ENCODE assay signal across 31 cellular contexts in genomic region chr6:27358786-27359185, GRCh38. TPM values are rescaled to one million over a fixed set of nuclear protein-coding genes. Genes with fewer than 3 reads are reported as not detected.
DNase-seq lines count a peak whose midpoint lies in the region; ATAC-seq, FAIRE-seq and TF ChIP-seq lines count a peak whose summit lies in the region.
"Had no signal": no experiment of that assay in that cellular context is flagged by ENCODE, and none has a peak within 500 bp of the region (broad histone marks: within the 10 kb centered on the region; RNA-seq: fewer than 3 reads in every experiment).

No MANE protein-coding gene starts in this region.

- H2BK120ac ChIP-seq in mesendoderm (ENCODE audit: low read depth, low read length) = no peak overlapping the region

- no peaks in the 10 kb centered on the region for H3K79me1 ChIP-seq in mesendoderm (ENCODE audit: low read length)

- POLR2A ChIA-PET in HEK293 (lab: Yijun Ruan, JAX) = no interaction called here
- POLR2A ChIA-PET in K562 (lab: Yijun Ruan, JAX) = no interaction called here

- in situ Hi-C loops in K562 (cut with MboI) = no loop called here

- H4K5ac ChIP-seq in mesendoderm (ENCODE audit: low read length) = no peak overlapping the region

- no peak overlapping the region for H3K56ac ChIP-seq in mesendoderm (ENCODE audit: low read length)

- no peak for FAIRE-seq in K562 (lab: Jason Lieb, UNC)
- no peak for FAIRE-seq in small intestine (lab: Jason Lieb, UNC)
- FAIRE-seq: A204.1, GM12891, GM19239 had no signal

- no peaks in the 10 kb centered on the region for H3K9me3 ChIP-seq in HEK293 (ENCODE audit: control insufficient read depth, insufficient read depth, low read depth, low read length)
- H3K9me3 ChIP-seq in K562 (replicated peaks; ENCODE audit: control insufficient read depth, insufficient read depth, low read depth, low read length) = peaks cover 6% of the 10 kb centered on the region
- no peaks in the 10 kb centered on the region for H3K9me3 ChIP-seq in small intestine (ENCODE audit: control insufficient read depth, low read depth)
- peaks cover 13% of the 10 kb centered on the region for H3K9me3 ChIP-seq in WERI-Rb-1 (ENCODE audit: severe bottlenecking)
- H3K9me3 ChIP-seq: BE2C had no signal

- H3K4ac ChIP-seq in mesendoderm (ENCODE audit: low read depth, low read length) = no peak overlapping the region

- ATAC-seq in K562 = no peak
- ATAC-seq in activated CD4-positive, CD25-positive, alpha-beta regulatory T cell treated with anti-CD3 and anti-CD28 coated beads, Interleukin-2, amount 50 U/mL, for 24 hours = no peak

- CTCF ChIA-PET in HEK293 (lab: Yijun Ruan, JAX) = no interaction called here
- CTCF ChIA-PET in K562 (lab: Yijun Ruan, JAX; ENCODE audit: low intra/inter-chr PET ratio) = no interaction called here

- H2AFZ ChIP-seq in K562 (ENCODE audit: low read depth, low read length) = no peak overlapping the region

- H3K4me1 ChIP-seq in HEK293 (ENCODE audit: control insufficient read depth, insufficient read depth, low read length) = no peaks in the 10 kb centered on the region
- H3K4me1 ChIP-seq in K562 (replicated peaks in 1 of 2; ENCODE audit: control insufficient read depth in 2 of 2, insufficient read depth in 2 of 2, low read length in 2 of 2) = no peaks in the 10 kb centered on the region
- no peaks in the 10 kb centered on the region for H3K4me1 ChIP-seq in mesendoderm (ENCODE audit: control insufficient read depth, low read depth, low read length)
- H3K4me1 ChIP-seq in small intestine (ENCODE audit: control insufficient read depth in 2 of 2, insufficient read depth in 1 of 2, low read depth in 1 of 2, low read length in 1 of 2) = no peaks in the 10 kb centered on the region
- H3K4me1 ChIP-seq: BE2C, BLaER1 had no signal

- no peak for TF ChIP-seq CTCF in HEK293 (tag by site-specific recombination; IDR thresholded peaks at IDR 0.05)
- no peak for TF ChIP-seq CTCF in K562 (IDR thresholded peaks at IDR 0.05 in 2 of 3, conservative IDR thresholded peaks at IDR 0.05 in 1 of 3; ENCODE audit: insufficient read depth in 2 of 3, low read depth in 1 of 3, low read length in 3 of 3)
- no peak for TF ChIP-seq CTCF in WERI-Rb-1 (IDR thresholded peaks at IDR 0.05; ENCODE audit: low read depth, low read length)

- WGBS in K562 (ENCODE audit: insufficient coverage, low coverage, missing lambda C conversion rate) = 29% methylated on average over 2 of the region's 2 CpGs
- no CpG with 5 or more reads among the region's 2 CpGs for WGBS in mesendoderm (ENCODE audit: extremely low coverage, insufficient coverage, low lambda C conversion rate)
- WGBS in small intestine, 3 donors = 74 to 93% (median 92%) methylated on average over 2 of the region's 2 CpGs

- H2AK5ac ChIP-seq in mesendoderm (ENCODE audit: low read length) = no peak overlapping the region

- H2BK15ac ChIP-seq in mesendoderm (replicated peaks; ENCODE audit: low read depth) = no peak overlapping the region

- no peaks in the 10 kb centered on the region for H4K20me1 ChIP-seq in K562 (replicated peaks; ENCODE audit: control insufficient read depth, insufficient read depth, low read length)
- H4K20me1 ChIP-seq: BLaER1 had no signal

- no TSS peak for BruUV-seq in K562 (replicated peaks; lab: Mats Ljungman, UMichigan)

- H3K27ac ChIP-seq in HEK293 (ENCODE audit: extremely low read depth, low read depth, low read length) (no peak overlapping the region), K562 (ENCODE audit: extremely low read depth, low read depth, low read length) (no peak overlapping the region), mesendoderm (ENCODE audit: low read depth, low read length) (no peak overlapping the region), small intestine (ENCODE audit: low read depth in 1 of 2, low read length in 1 of 2) (no peak overlapping the region), WERI-Rb-1 (no peak overlapping the region)
- H3K27ac ChIP-seq: BLaER1 had no signal

- intact Hi-C loops in K562 (cut with micrococcal nuclease) = no loop called here

- H3K36me3 ChIP-seq in HEK293 (ENCODE audit: control insufficient read depth in 2 of 2, insufficient read depth in 1 of 2, low read length in 2 of 2) = peaks cover 8 to 35% of the 10 kb centered on the region in 2 experiments
- no peaks in the 10 kb centered on the region for H3K36me3 ChIP-seq in K562 (ENCODE audit: control insufficient read depth, insufficient read depth, low read length)
- peaks cover 5% of the 10 kb centered on the region for H3K36me3 ChIP-seq in mesendoderm (ENCODE audit: control insufficient read depth, insufficient read depth, low read length)
- no peaks in the 10 kb centered on the region for H3K36me3 ChIP-seq in small intestine (ENCODE audit: control insufficient read depth in 2 of 2, insufficient read depth in 2 of 2, low read length in 2 of 2)
- no peaks in the 10 kb centered on the region for H3K36me3 ChIP-seq in WERI-Rb-1
- H3K36me3 ChIP-seq: BE2C, BLaER1 had no signal

- no peak overlapping the region for H2BK5ac ChIP-seq in mesendoderm (ENCODE audit: low read length)

- H3K23ac ChIP-seq in mesendoderm (ENCODE audit: low read length) = no peak overlapping the region

- no peak overlapping the region for H4K8ac ChIP-seq in mesendoderm (ENCODE audit: low read depth, low read length)

- H3K27me3 ChIP-seq in K562 (ENCODE audit: control insufficient read depth in 2 of 2, insufficient read depth in 2 of 2, low read length in 2 of 2) (no peaks in the 10 kb centered on the region), mesendoderm (ENCODE audit: insufficient read depth, low read length, poor library complexity) (no peaks in the 10 kb centered on the region), small intestine (ENCODE audit: control insufficient read depth in 2 of 2, insufficient read depth in 2 of 2, low read length in 2 of 2) (no peaks in the 10 kb centered on the region), WERI-Rb-1 (ENCODE audit: insufficient read depth, low read depth, severe bottlenecking) (peaks cover 50% of the 10 kb centered on the region)
- H3K27me3 ChIP-seq: BE2C, BLaER1 had no signal

- H3K18ac ChIP-seq in mesendoderm (ENCODE audit: low read length) = no peak overlapping the region

- DNase-seq in K562 (ENCODE audit: extremely low read depth in 1 of 4, low spot score in 3 of 4) (no peak), mesendoderm (no peak), small intestine (no peak), WERI-Rb-1 (no peak)
- DNase-seq in stimulated activated CD4-positive, alpha-beta T cell treated with anti-CD3 and anti-CD28 coated beads, Interleukin-12 subunit alpha, Interleukin-12 subunit beta, amount 100 ng/mL, for 4 hours = no peak
- DNase-seq: 8988T; ACHN; BE2C; C1 segment of cervical spinal cord; CD4-positive, alpha-beta memory T cell; CD4-positive, CD25-positive, alpha-beta regulatory T cell; CD8-positive, alpha-beta memory T cell; COR-L47; DMS 273 treated with DMSO at 0.1 percent for 48 hours; DMS153; DMS53; DMS79; DND-41; EL; GDM1 had no signal

- no peak for TF ChIP-seq RAD21 in K562 (CRISPR knock-in tag; conservative IDR thresholded peaks at IDR 0.05 in 1 of 2, IDR thresholded peaks at IDR 0.05 in 1 of 2)

- no peak for TF ChIP-seq EP300 in K562 (IDR thresholded peaks at IDR 0.05; ENCODE audit: low read length)

- H3K79me2 ChIP-seq in K562 (ENCODE audit: control insufficient read depth, insufficient read depth, low read length) (no peaks in the 10 kb centered on the region), mesendoderm (ENCODE audit: control insufficient read depth, insufficient read depth, low read length) (no peaks in the 10 kb centered on the region)

- H3K4me2 ChIP-seq in K562 (ENCODE audit: insufficient read depth, low read length) (no peak overlapping the region), mesendoderm (ENCODE audit: low read length) (no peak overlapping the region)
- H3K4me2 ChIP-seq: BLaER1 had no signal

- no peak for TF ChIP-seq POLR2A in K562 (conservative IDR thresholded peaks at IDR 0.05)

- H3K9ac ChIP-seq in K562 (ENCODE audit: insufficient read depth in 1 of 2, low read depth in 2 of 2, low read length in 2 of 2) (no peak overlapping the region), mesendoderm (ENCODE audit: low read length) (no peak overlapping the region)
- H3K9ac ChIP-seq: BLaER1 had no signal

- H3K9me1 ChIP-seq in K562 (ENCODE audit: control insufficient read depth, insufficient read depth, low read length) = no peaks in the 10 kb centered on the region

- no peak overlapping the region for H3K4me3 ChIP-seq in HEK293 (ENCODE audit: low read depth, low read length)
- no peak overlapping the region for H3K4me3 ChIP-seq in K562
- peak overlapping the region; percentile 19 for H3K4me3 ChIP-seq in mesendoderm (ENCODE audit: low read length)
- H3K4me3 ChIP-seq in small intestine (ENCODE audit: low read depth in 1 of 2, low read length in 2 of 2) = no peak overlapping the region
- H3K4me3 ChIP-seq in WERI-Rb-1 (ENCODE audit: low read depth, low read length) = no peak overlapping the region
- H3K4me3 ChIP-seq: BLaER1 had no signal

RNA-seq across cellular contexts. Expression of gene ZNF391, which starts 29.8 kb away (rescaled TPM):
- total RNA-seq in K562 (2011; cell fraction: chromatin; rRNA removed; ENCODE audit: low replicate concordance) = 2.2 and 8.8 TPM in 2 replicates
- 2.0 and 2.9 TPM in 2 replicates for total RNA-seq in K562 (2011; cell fraction: nucleolus; rRNA removed)
- total RNA-seq in K562 (2011; cell fraction: nucleoplasm; rRNA removed) = 5.6 and 9.8 TPM in 2 replicates
- total RNA-seq in K562 (2014; rRNA removed) (4.0 and 7.2 TPM in 2 replicates), K562 (2014; rRNA removed; fragmentation: Illumina TruSeq; extraction: Trizol) (6.0 TPM in 2 replicates), K562 (2015; rRNA removed; fragmentation: Illumina TruSeq; extraction: Trizol) (4.6 and 5.5 TPM in 2 replicates), K562 (2021) (5.7 and 5.8 TPM in 2 replicates)
- polyA plus RNA-seq in K562 (2011; rRNA removed) (8.0 and 9.3 TPM in 2 replicates), K562 (2014; fragmentation: Illumina TruSeq; extraction: Trizol) (7.8 and 10.1 TPM in 2 replicates), K562 (2014; fragmentation: Nextera tagmentation; extraction: Ambion mirVana) (1 to 10 TPM; 2.3 to 2.5 TPM), K562 (2014; rRNA removed) (5.6 and 5.9 TPM in 2 replicates), small intestine (1 to 10 TPM in 1 of 3 donors, under 1 TPM in 1, not detected in 1; 0.27 to 1.2 TPM)
- polyA plus RNA-seq in K562 (2011; cell fraction: cytosol; rRNA removed) = 2.2 and 6.6 TPM in 2 replicates
- polyA plus RNA-seq in K562 (2011; cell fraction: nucleus; rRNA removed) = 3.2 and 3.9 TPM in 2 replicates
- polyA plus RNA-seq in K562 (2012) = 3.8 and 5.0 TPM in 2 replicates
- polyA minus RNA-seq in K562 (2011; rRNA and poly(A)+ RNA removed) = 5.8 and 7.7 TPM in 2 replicates
- 2.1 and 3.1 TPM in 2 replicates for polyA minus RNA-seq in K562 (2011; cell fraction: cytosol; rRNA and poly(A)+ RNA removed)
- polyA minus RNA-seq in K562 (2011; cell fraction: nucleus; rRNA and poly(A)+ RNA removed) = 2.0 and 3.8 TPM in 2 replicates
- polyA plus RNA-seq in mesendoderm (2013, experiment 1 of 2) = 14.4 TPM
- polyA plus RNA-seq in mesendoderm (2013, experiment 2 of 2) = 14.2 TPM

RNA-seq across cellular contexts. Expression of gene POM121L2, which starts 46.7 kb away (rescaled TPM):
- not detected in 2 replicates for total RNA-seq in K562 (2011; cell fraction: chromatin; rRNA removed; ENCODE audit: low replicate concordance)
- not detected in 2 replicates for total RNA-seq in K562 (2011; cell fraction: nucleolus; rRNA removed)
- not detected in 2 replicates for total RNA-seq in K562 (2011; cell fraction: nucleoplasm; rRNA removed)
- total RNA-seq in K562 (2014; rRNA removed) (not detected in 2 replicates), K562 (2014; rRNA removed; fragmentation: Illumina TruSeq; extraction: Trizol) (not detected in 2 replicates), K562 (2015; rRNA removed; fragmentation: Illumina TruSeq; extraction: Trizol) (not detected in 2 replicates), K562 (2021) (not detected in 2 replicates)
- polyA plus RNA-seq in K562 (2011; rRNA removed) (not detected in 2 replicates), K562 (2014; fragmentation: Illumina TruSeq; extraction: Trizol) (not detected in 2 replicates), K562 (2014; fragmentation: Nextera tagmentation; extraction: Ambion mirVana) (under 1 TPM; 0.23 to 0.45 TPM), K562 (2014; rRNA removed) (not detected in 2 replicates), small intestine (not detected)
- polyA plus RNA-seq in K562 (2011; cell fraction: cytosol; rRNA removed) = not detected in 2 replicates
- polyA plus RNA-seq in K562 (2011; cell fraction: nucleus; rRNA removed) = not detected in 2 replicates
- polyA plus RNA-seq in K562 (2012) = 0.22 and 0.40 TPM in 2 replicates
- not detected in 2 replicates for polyA minus RNA-seq in K562 (2011; rRNA and poly(A)+ RNA removed)
- polyA minus RNA-seq in K562 (2011; cell fraction: cytosol; rRNA and poly(A)+ RNA removed) = not detected in 2 replicates
- not detected in 2 replicates for polyA minus RNA-seq in K562 (2011; cell fraction: nucleus; rRNA and poly(A)+ RNA removed)
- polyA plus RNA-seq in mesendoderm (2013, experiment 1 of 2) = 0.07 TPM
- 0.06 TPM for polyA plus RNA-seq in mesendoderm (2013, experiment 2 of 2)
- total RNA-seq: A673; CD4-positive, alpha-beta memory T cell; CD4-positive, CD25-positive, alpha-beta regulatory T cell; CD8-positive, alpha-beta memory T cell; Daoy; G401 had no signal
- polyA plus RNA-seq: AG04450; CD14-positive monocyte; CD4-positive, alpha-beta memory T cell; CD4-positive, CD25-positive, alpha-beta regulatory T cell; CD8-positive, alpha-beta memory T cell had no signal

Comparison
In these comparisons a context has a peak if more than half of its experiments do, and no peak if none do; other contexts are left out.
1. Of the 44 proteins assayed by ChIP-seq in both K562 and HEK293: peak only in K562: TRIM28; only in HEK293: SETDB1; in both: ZNF274; in neither: 41.